8 cellular contexts compared by ENCODE assay signal in the genomic region with DNA sequence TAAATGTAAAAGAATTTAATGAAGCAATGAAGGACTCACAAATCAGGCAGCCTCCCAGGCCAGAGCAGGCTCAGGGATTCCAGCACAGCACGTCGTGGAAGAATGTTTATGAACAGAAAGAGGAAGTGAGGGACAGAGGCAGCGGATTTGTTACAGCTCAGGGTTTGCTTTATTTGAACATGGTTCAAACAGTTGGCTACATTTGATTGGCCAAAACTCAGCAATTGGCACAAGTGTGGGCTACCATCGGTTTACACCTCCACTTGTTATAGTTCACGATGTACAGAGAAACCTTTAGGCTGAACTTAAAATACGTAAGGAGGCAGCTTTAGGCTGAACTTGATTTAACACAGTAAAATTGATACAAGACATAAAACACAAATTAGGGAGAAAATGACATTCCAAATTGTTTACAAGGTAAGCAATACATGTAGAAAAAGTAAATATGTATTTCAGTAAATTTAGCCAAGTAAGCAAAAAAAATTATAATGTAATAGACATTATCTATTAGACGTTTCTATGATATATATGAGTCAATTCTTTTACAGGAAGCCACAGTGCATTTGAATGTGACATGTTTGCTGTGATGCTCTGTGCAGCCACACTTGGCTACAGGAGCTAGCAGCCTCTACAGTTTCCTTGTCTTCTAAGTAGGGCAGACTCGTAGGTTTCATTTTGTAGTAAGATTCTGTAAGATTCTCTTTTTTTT.
A peak's percentile ranks its signal among the peaks of the same experiment; 100 is the strongest.
DNase-seq lines count a peak whose midpoint lies in the region; ATAC-seq and FAIRE-seq lines count a peak whose summit lies in the region.

No MANE protein-coding gene starts in this region.

- ATAC-seq in activated naive CD8-positive, alpha-beta T cell treated with anti-CD3 and anti-CD28 coated beads, Interleukin-2, amount 10 ng/mL, durations not matched to agents 7 days and 5 days (ENCODE audit: low read depth) = peak; percentile 88
- peak; percentile 76 for ATAC-seq in HG03025 (IDR thresholded peaks at IDR 0.05; ENCODE audit: low FRiP score, unreplicated experiment)
- ATAC-seq in memory B cell (ENCODE audit: low read depth) = peak; percentile 63

- no peak for DNase-seq in activated naive CD8-positive, alpha-beta T cell treated with anti-CD3 and anti-CD28 coated beads, Interleukin-2, amount 10 ng/mL, durations not matched to agents 7 days and 5 days
- DNase-seq in activated naive CD8-positive, alpha-beta T cell treated with anti-CD3 and anti-CD28 coated beads for 36 hours = no peak
- no peak for DNase-seq in T-helper 2 cell treated with Interferon-gamma antibody and Interleukin-4, amounts not matched to agents 5 μg/mL and 100 μg/mL, for 36 hours (ENCODE audit: low spot score)
- DNase-seq in memory B cell (ENCODE audit: low spot score in 2 of 2) (no peak), NCI-H1092 (lab: John Stamatoyannopoulos, UW) (no peak), RCC 7860 (ENCODE audit: low spot score) (no peak), HT-29 (ENCODE audit: low spot score) (no peak)

- POLR2A ChIA-PET in activated naive CD8-positive, alpha-beta T cell treated with anti-CD3 and anti-CD28 coated beads, Interleukin-2, amount 10 ng/mL, durations not matched to agents 7 days and 5 days (lab: Charles Lee) = interaction anchor here (0.6 to 1.3 kb wide), 4 partner anchors 15 to 123 kb away, joined by 3 read pairs; no protein-coding TSS in a partner anchor

- FAIRE-seq in RCC 7860 (lab: Jason Lieb, UNC) = no peak

- peaks cover 9% of the 10 kb centered on the region for H3K36me3 Mint-ChIP-seq in activated naive CD8-positive, alpha-beta T cell treated with anti-CD3 and anti-CD28 coated beads, Interleukin-2, amount 10 ng/mL, durations not matched to agents 7 days and 5 days
- H3K36me3 Mint-ChIP-seq in activated naive CD8-positive, alpha-beta T cell treated with anti-CD3 and anti-CD28 coated beads for 36 hours = no peaks in the 10 kb centered on the region
- H3K36me3 Mint-ChIP-seq in T-helper 2 cell treated with Interferon-gamma antibody and Interleukin-4, amounts not matched to agents 5 μg/mL and 100 μg/mL, for 36 hours (ENCODE audit: low read depth) = peaks cover 18% of the 10 kb centered on the region
- peaks cover 5% of the 10 kb centered on the region for H3K36me3 Mint-ChIP-seq in memory B cell

- H3K27me3 Mint-ChIP-seq in activated naive CD8-positive, alpha-beta T cell treated with anti-CD3 and anti-CD28 coated beads, Interleukin-2, amount 10 ng/mL, durations not matched to agents 7 days and 5 days = peaks cover 8% of the 10 kb centered on the region
- H3K27me3 Mint-ChIP-seq in activated naive CD8-positive, alpha-beta T cell treated with anti-CD3 and anti-CD28 coated beads for 36 hours = no peaks in the 10 kb centered on the region
- H3K27me3 Mint-ChIP-seq in T-helper 2 cell treated with Interferon-gamma antibody and Interleukin-4, amounts not matched to agents 5 μg/mL and 100 μg/mL, for 36 hours (ENCODE audit: low read depth) = no peaks in the 10 kb centered on the region
- no peaks in the 10 kb centered on the region for H3K27me3 Mint-ChIP-seq in memory B cell

- peak overlapping the region; percentile 66 for H3K27ac Mint-ChIP-seq in activated naive CD8-positive, alpha-beta T cell treated with anti-CD3 and anti-CD28 coated beads, Interleukin-2, amount 10 ng/mL, durations not matched to agents 7 days and 5 days
- no peak overlapping the region for H3K27ac Mint-ChIP-seq in activated naive CD8-positive, alpha-beta T cell treated with anti-CD3 and anti-CD28 coated beads for 36 hours
- H3K27ac Mint-ChIP-seq in T-helper 2 cell treated with Interferon-gamma antibody and Interleukin-4, amounts not matched to agents 5 μg/mL and 100 μg/mL, for 36 hours = peak overlapping the region; percentile 84
- H3K27ac Mint-ChIP-seq in memory B cell = no peak overlapping the region

- H3K4me3 Mint-ChIP-seq in activated naive CD8-positive, alpha-beta T cell treated with anti-CD3 and anti-CD28 coated beads, Interleukin-2, amount 10 ng/mL, durations not matched to agents 7 days and 5 days = peak overlapping the region; percentile 43
- H3K4me3 Mint-ChIP-seq in activated naive CD8-positive, alpha-beta T cell treated with anti-CD3 and anti-CD28 coated beads for 36 hours = no peak overlapping the region
- H3K4me3 Mint-ChIP-seq in T-helper 2 cell treated with Interferon-gamma antibody and Interleukin-4, amounts not matched to agents 5 μg/mL and 100 μg/mL, for 36 hours = peak overlapping the region; percentile 39
- peak overlapping the region; percentile 55 for H3K4me3 Mint-ChIP-seq in memory B cell

- H3K4me1 Mint-ChIP-seq in activated naive CD8-positive, alpha-beta T cell treated with anti-CD3 and anti-CD28 coated beads, Interleukin-2, amount 10 ng/mL, durations not matched to agents 7 days and 5 days = peaks cover 21% of the 10 kb centered on the region
- H3K4me1 Mint-ChIP-seq in activated naive CD8-positive, alpha-beta T cell treated with anti-CD3 and anti-CD28 coated beads for 36 hours = peaks cover 9% of the 10 kb centered on the region
- peaks cover 44% of the 10 kb centered on the region for H3K4me1 Mint-ChIP-seq in T-helper 2 cell treated with Interferon-gamma antibody and Interleukin-4, amounts not matched to agents 5 μg/mL and 100 μg/mL, for 36 hours (ENCODE audit: low read depth)
- peaks cover 12% of the 10 kb centered on the region for H3K4me1 Mint-ChIP-seq in memory B cell

- H3K9me3 Mint-ChIP-seq in activated naive CD8-positive, alpha-beta T cell treated with anti-CD3 and anti-CD28 coated beads, Interleukin-2, amount 10 ng/mL, durations not matched to agents 7 days and 5 days = peaks cover 9% of the 10 kb centered on the region
- peaks cover 5% of the 10 kb centered on the region for H3K9me3 Mint-ChIP-seq in activated naive CD8-positive, alpha-beta T cell treated with anti-CD3 and anti-CD28 coated beads for 36 hours
- H3K9me3 Mint-ChIP-seq in T-helper 2 cell treated with Interferon-gamma antibody and Interleukin-4, amounts not matched to agents 5 μg/mL and 100 μg/mL, for 36 hours = peaks cover 23% of the 10 kb centered on the region
- H3K9me3 Mint-ChIP-seq in memory B cell = peaks cover 5% of the 10 kb centered on the region

Comparison
In these comparisons a context has a peak if more than half of its experiments do, and no peak if none do; other contexts are left out.
1. H3K27ac Mint-ChIP-seq: peak in activated naive CD8-positive, alpha-beta T cell treated with anti-CD3 and anti-CD28 coated beads, Interleukin-2, amount 10 ng/mL, durations not matched to agents 7 days and 5 days (single experiment) and T-helper 2 cell treated with Interferon-gamma antibody and Interleukin-4, amounts not matched to agents 5 μg/mL and 100 μg/mL, for 36 hours (single experiment); none in activated naive CD8-positive, alpha-beta T cell treated with anti-CD3 and anti-CD28 coated beads for 36 hours (single experiment) and memory B cell (single experiment).
2. Peak in every context shown above with its lines, with median percentiles within 50 percentile points of each other: ATAC-seq.